Comparison of ENCODE assay signal across 9 cellular contexts in the genomic region with DNA sequence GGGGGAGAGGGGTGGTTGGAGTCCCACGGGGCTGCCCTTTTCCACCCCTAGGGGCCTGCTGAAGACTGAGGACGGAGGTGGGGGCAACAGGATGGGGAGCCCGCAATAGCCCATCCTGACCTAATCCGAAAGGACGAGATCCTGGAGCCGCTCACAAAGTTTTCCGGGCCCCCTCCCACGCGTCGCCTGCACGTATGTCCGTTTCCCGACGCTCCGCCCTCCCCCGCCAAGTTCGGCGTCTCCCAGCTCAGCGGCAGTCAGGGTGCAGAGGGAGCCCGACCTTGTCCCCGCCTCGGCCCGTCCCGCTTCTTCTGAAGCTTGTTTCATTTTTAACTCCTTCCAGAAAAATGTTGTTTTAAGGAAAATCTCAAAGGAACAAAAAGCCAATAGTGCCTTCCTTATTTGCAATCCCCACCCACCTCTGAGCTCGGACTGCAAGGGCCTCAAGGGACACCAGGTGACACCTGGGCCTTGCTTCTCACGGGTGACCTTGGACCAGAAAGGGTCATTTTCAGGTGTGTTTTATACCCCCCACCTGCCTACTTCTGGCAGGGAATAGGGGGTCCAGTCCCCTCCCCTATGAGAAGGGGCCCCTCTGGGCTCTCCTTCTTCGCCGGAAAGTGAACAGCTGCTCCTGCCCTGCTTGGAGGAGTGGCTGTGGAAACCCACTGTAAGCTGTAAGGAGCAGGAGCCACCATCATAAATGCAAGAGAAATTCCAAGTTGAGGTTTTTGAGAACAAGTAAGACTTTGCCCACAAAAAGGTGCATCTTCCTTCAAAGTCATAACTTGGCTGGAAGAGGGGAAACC. TPM values are rescaled to one million over a fixed set of nuclear protein-coding genes. Genes with fewer than 3 reads are reported as not detected.
DNase-seq lines count a peak whose midpoint lies in the region; ATAC-seq and TF ChIP-seq lines count a peak whose summit lies in the region.
"Had no signal": no experiment of that assay in that cellular context is flagged by ENCODE, and none has a peak within 500 bp of the region (broad histone marks: within the 10 kb centered on the region; RNA-seq: fewer than 3 reads in every experiment).

No MANE protein-coding gene starts in this region.

- H3K27ac Mint-ChIP-seq in activated CD4-positive, alpha-beta T cell treated with anti-CD3 and anti-CD28 coated beads, Interleukin-2, amount 10 ng/mL, durations not matched to agents 7 days and 5 days, result no peak overlapping the region
- no peak overlapping the region for H3K27ac Mint-ChIP-seq in central memory CD8-positive, alpha-beta T cell (ENCODE audit: low read depth)

- H3K27me3 Mint-ChIP-seq in activated CD4-positive, alpha-beta T cell treated with anti-CD3 and anti-CD28 coated beads, Interleukin-2, amount 10 ng/mL, durations not matched to agents 7 days and 5 days, result peaks cover 52% of the 10 kb centered on the region
- peaks cover 41% of the 10 kb centered on the region for H3K27me3 Mint-ChIP-seq in central memory CD8-positive, alpha-beta T cell

- H3K36me3 Mint-ChIP-seq in activated CD4-positive, alpha-beta T cell treated with anti-CD3 and anti-CD28 coated beads, Interleukin-2, amount 10 ng/mL, durations not matched to agents 7 days and 5 days (ENCODE audit: low read depth), result peaks cover 1% of the 10 kb centered on the region
- peaks cover 1% of the 10 kb centered on the region for H3K36me3 Mint-ChIP-seq in central memory CD8-positive, alpha-beta T cell (ENCODE audit: insufficient read depth)

- POLR2A ChIA-PET in activated CD4-positive, alpha-beta T cell treated with anti-CD3 and anti-CD28 coated beads, Interleukin-2, amount 10 ng/mL, durations not matched to agents 7 days and 5 days (lab: Charles Lee), result no interaction called here

- CTCF ChIA-PET in activated CD4-positive, alpha-beta T cell treated with anti-CD3 and anti-CD28 coated beads, Interleukin-2, amount 10 ng/mL, durations not matched to agents 7 days and 5 days (lab: Charles Lee), result interaction anchor here (0.7 to 1.3 kb wide), 3 partner anchors 17 to 1001 kb away, joined by 3 to 4 read pairs (median 3); no protein-coding TSS in a partner anchor

- H3K27ac ChIP-seq in lower lobe of right lung (peak overlapping the region; percentile 82), tibial nerve (peak overlapping the region; percentile 65 to 95 (median 84))
- H3K27ac ChIP-seq: KMS-11 had no signal

- H3K27me3 ChIP-seq in lower lobe of right lung (ENCODE audit: low read depth) (peaks cover 21% of the 10 kb centered on the region), tibial nerve (peaks cover 0 to 25% of the 10 kb centered on the region in 2 donors)

- no peaks in the 10 kb centered on the region for H3K9me3 Mint-ChIP-seq in activated CD4-positive, alpha-beta T cell treated with anti-CD3 and anti-CD28 coated beads, Interleukin-2, amount 10 ng/mL, durations not matched to agents 7 days and 5 days
- H3K9me3 Mint-ChIP-seq in central memory CD8-positive, alpha-beta T cell, result no peaks in the 10 kb centered on the region

- peak overlapping the region; percentile 16 for H3K4me3 Mint-ChIP-seq in activated CD4-positive, alpha-beta T cell treated with anti-CD3 and anti-CD28 coated beads, Interleukin-2, amount 10 ng/mL, durations not matched to agents 7 days and 5 days
- peak overlapping the region; percentile 55 for H3K4me3 Mint-ChIP-seq in central memory CD8-positive, alpha-beta T cell

- DNase-seq in activated CD4-positive, alpha-beta T cell treated with anti-CD3 and anti-CD28 coated beads, Interleukin-2, amount 10 ng/mL, durations not matched to agents 7 days and 5 days, result no peak
- no peak for DNase-seq in activated CD4-positive, alpha-beta T cell treated with anti-CD3 and anti-CD28 coated beads for 1 hour
- no peak for DNase-seq in central memory CD8-positive, alpha-beta T cell (ENCODE audit: low spot score in 2 of 2)
- DNase-seq in lower lobe of right lung, result no peak
- no peak for DNase-seq in tibial nerve (ENCODE audit: low spot score in 2 of 2)
- no peak for DNase-seq in NCI-H2107 (lab: John Stamatoyannopoulos, UW)
- DNase-seq in NCI-H1436 (lab: John Stamatoyannopoulos, UW), result no peak

- no peaks in the 10 kb centered on the region for H3K9me3 ChIP-seq in lower lobe of right lung
- no peaks in the 10 kb centered on the region for H3K9me3 ChIP-seq in tibial nerve

- peak overlapping the region; percentile 73 for H3K4me3 ChIP-seq in lower lobe of right lung
- peak overlapping the region; percentile 43 to 77 (median 54) for H3K4me3 ChIP-seq in tibial nerve

- intact Hi-C loops in lower lobe of right lung (cut with DNase I), result no loop called here

- TF ChIP-seq CTCF in lower lobe of right lung (IDR thresholded peaks at IDR 0.05) (no peak), tibial nerve (IDR thresholded peaks at IDR 0.05) (peak in 1 of 5 experiments; percentile 8)

- H3K4me1 ChIP-seq in lower lobe of right lung (peaks cover 18% of the 10 kb centered on the region), tibial nerve (peaks cover 0 to 45% (median 13%) of the 10 kb centered on the region in 4 donors)

- no peak for TF ChIP-seq EP300 in tibial nerve (IDR thresholded peaks at IDR 0.05)

- peak in 1 of 2 donors; percentile 31 for TF ChIP-seq POLR2A in tibial nerve (IDR thresholded peaks at IDR 0.05)

- no peaks in the 10 kb centered on the region for H3K36me3 ChIP-seq in lower lobe of right lung
- H3K36me3 ChIP-seq in tibial nerve, result no peaks in the 10 kb centered on the region

- 5% methylated on average over 27 of the region's 28 CpGs for WGBS in tibial nerve, 2 donors

- ATAC-seq in central memory CD8-positive, alpha-beta T cell (replicated peaks; ENCODE audit: extremely low read depth, poor library complexity, severe bottlenecking), result no peak
- ATAC-seq in lower lobe of right lung (no peak), HG03159 (IDR thresholded peaks at IDR 0.05; ENCODE audit: unreplicated experiment) (no peak)

- H3K4me1 Mint-ChIP-seq in activated CD4-positive, alpha-beta T cell treated with anti-CD3 and anti-CD28 coated beads, Interleukin-2, amount 10 ng/mL, durations not matched to agents 7 days and 5 days, result peaks cover 11% of the 10 kb centered on the region
- H3K4me1 Mint-ChIP-seq in central memory CD8-positive, alpha-beta T cell, result peaks cover under 1% of the 10 kb centered on the region

RNA-seq across cellular contexts. Expression of a gene that starts 3.4 kb away (rescaled TPM):
- total RNA-seq in activated CD4-positive, alpha-beta T cell treated with anti-CD3 and anti-CD28 coated beads, Interleukin-2, amount 10 ng/mL, durations not matched to agents 7 days and 5 days, result not detected
- total RNA-seq in lower lobe of right lung (10.7 TPM), tibial nerve (10 to 100 TPM; 15.9 to 20.5 (median 18.5) TPM)

Comparison
In these comparisons a context has a peak if more than half of its experiments do, and no peak if none do; other contexts are left out.
1. RNA of a gene that starts 3.4 kb away (total RNA-seq): 15.9 to 20.5 TPM in tibial nerve and 10.7 TPM in lower lobe of right lung (single experiment); not detected in activated CD4-positive, alpha-beta T cell treated with anti-CD3 and anti-CD28 coated beads, Interleukin-2, amount 10 ng/mL, durations not matched to agents 7 days and 5 days; every median in the first group is over 10 times any median in the second.